11 cellular contexts compared by ENCODE assay signal in genomic region chr10:11743461-11744338, GRCh38. TPM values are rescaled to one million over a fixed set of nuclear protein-coding genes. Genes with fewer than 3 reads are reported as not detected.
A peak's percentile ranks its signal among the peaks of the same experiment; 100 is the strongest.
DNase-seq lines count a peak whose midpoint lies in the region; ATAC-seq and TF ChIP-seq lines count a peak whose summit lies in the region.
"Had no signal": no experiment of that assay in that cellular context is flagged by ENCODE, and none has a peak within 500 bp of the region (broad histone marks: within the 10 kb centered on the region; RNA-seq: fewer than 3 reads in every experiment).

No MANE protein-coding gene starts in this region.

- peak overlapping the region in 1 of 3 experiments; percentile 56 for H3K4me3 ChIP-seq in mammary epithelial cell (replicated peaks in 1 of 3; ENCODE audit: insufficient read depth in 1 of 3, low read depth in 2 of 3, low read length in 3 of 3)
- H3K4me3 ChIP-seq in lower lobe of right lung = peak overlapping the region; percentile 75
- H3K4me3 ChIP-seq in stomach = peak overlapping the region; percentile 52 to 66 (median 58)

- no peaks in the 10 kb centered on the region for H4K20me1 ChIP-seq in mammary epithelial cell (ENCODE audit: insufficient read depth, low read length)

- no peaks in the 10 kb centered on the region for H3K9me3 ChIP-seq in mammary epithelial cell (replicated peaks; ENCODE audit: insufficient read depth, low read length)
- H3K9me3 ChIP-seq in lower lobe of right lung = no peaks in the 10 kb centered on the region
- H3K9me3 ChIP-seq in stomach = no peaks in the 10 kb centered on the region

- TF ChIP-seq EP300 in stomach (IDR thresholded peaks at IDR 0.05) = no peak

- H3K4me1 Mint-ChIP-seq in activated T-cell treated with anti-CD3 and anti-CD28 coated beads, Interleukin-2, amount 50 U/mL, for 4 hours (ENCODE audit: low read depth) = peaks cover 5% of the 10 kb centered on the region

- in situ Hi-C loops in mammary epithelial cell (cut with MboI; ENCODE audit: low sequenced_read_pairs in 2 of 2) = no loop called here

- 75% methylated on average over 7 of the region's 9 CpGs for WGBS in mammary epithelial cell (ENCODE audit: low coverage, missing lambda C conversion rate)
- WGBS in stomach, 5 donors = 67 to 79% (median 70%) methylated on average over 9 of the region's 9 CpGs

- peak overlapping the region; percentile 62 for H3K4me3 Mint-ChIP-seq in activated T-cell treated with anti-CD3 and anti-CD28 coated beads, Interleukin-2, amount 50 U/mL, for 4 hours

- no peaks in the 10 kb centered on the region for H3K9me3 Mint-ChIP-seq in activated T-cell treated with anti-CD3 and anti-CD28 coated beads, Interleukin-2, amount 50 U/mL, for 4 hours

- H3K27ac ChIP-seq in mammary epithelial cell (ENCODE audit: insufficient read depth, low read depth, low read length) (no peak overlapping the region), lower lobe of right lung (peak overlapping the region; percentile 92), stomach (peak overlapping the region in 3 of 5 donors; percentile 80 to 87 (median 82))

- peaks cover 19% of the 10 kb centered on the region for H3K27me3 Mint-ChIP-seq in activated T-cell treated with anti-CD3 and anti-CD28 coated beads, Interleukin-2, amount 50 U/mL, for 4 hours (ENCODE audit: low read depth)

- CTCF ChIA-PET in mammary epithelial cell (lab: Charles Lee; ENCODE audit: low non-redundant PET) = no interaction called here

- intact Hi-C loops in mammary epithelial cell (cut with micrococcal nuclease) (no loop called here), lower lobe of right lung (cut with DNase I) (no loop called here), stomach (cut with DNase I; ENCODE audit: low total_unique reads) (no loop called here)

- no peak overlapping the region for H3K9ac ChIP-seq in mammary epithelial cell (ENCODE audit: insufficient read depth, low read length)

- no peaks in the 10 kb centered on the region for H3K36me3 Mint-ChIP-seq in activated T-cell treated with anti-CD3 and anti-CD28 coated beads, Interleukin-2, amount 50 U/mL, for 4 hours (ENCODE audit: insufficient read depth)

- DNase-seq in activated T-cell treated with anti-CD3 and anti-CD28 coated beads, Interleukin-2, amount 50 U/mL, for 4 hours = no peak
- no peak for DNase-seq in activated T-cell treated with anti-CD3 and anti-CD28 coated beads, Interleukin-2, amount 50 U/mL, for 48 hours
- DNase-seq in mammary epithelial cell (no peak), lower lobe of right lung (no peak), stomach (no peak), LoVo (ENCODE audit: low spot score) (no peak)
- DNase-seq: activated gamma-delta T cell, NCI-H524 had no signal

- TF ChIP-seq POLR2A in stomach (IDR thresholded peaks at IDR 0.05) = no peak

- TF ChIP-seq CTCF in mammary epithelial cell (conservative IDR thresholded peaks at IDR 0.05 in 1 of 2, IDR thresholded peaks at IDR 0.05 in 1 of 2; ENCODE audit: extremely low read depth in 1 of 2, insufficient read depth in 1 of 2, low read depth in 1 of 2, low read length in 2 of 2) (no peak), lower lobe of right lung (IDR thresholded peaks at IDR 0.05) (no peak), stomach (IDR thresholded peaks at IDR 0.05) (no peak)

- H3K27me3 ChIP-seq in mammary epithelial cell (ENCODE audit: insufficient read depth, low read length) (no peaks in the 10 kb centered on the region), lower lobe of right lung (ENCODE audit: low read depth) (no peaks in the 10 kb centered on the region), stomach (peaks cover 0 to 3% (median 0%) of the 10 kb centered on the region in 3 donors)

- dilution Hi-C loops in mammary epithelial cell (cut with HindIII; ENCODE audit: low sequenced_read_pairs) = loop anchor here (25.0 kb wide), 1 partner anchor 231 kb away; no protein-coding TSS in a partner anchor

- peaks cover 19% of the 10 kb centered on the region for H3K4me1 ChIP-seq in mammary epithelial cell (ENCODE audit: insufficient read depth, low read length)
- H3K4me1 ChIP-seq in lower lobe of right lung = peaks cover 27% of the 10 kb centered on the region
- peaks cover 0 to 43% (median 28%) of the 10 kb centered on the region in 4 donors for H3K4me1 ChIP-seq in stomach

- H3K36me3 ChIP-seq in mammary epithelial cell (ENCODE audit: insufficient read depth, low read length) (no peaks in the 10 kb centered on the region), lower lobe of right lung (peaks cover 7% of the 10 kb centered on the region), stomach (peaks cover 0 to under 1% (median 0%) of the 10 kb centered on the region in 4 donors)

- ATAC-seq in activated T-cell treated with anti-CD3 and anti-CD28 coated beads, Interleukin-2, amount 50 U/mL, for 4 hours = no peak
- ATAC-seq in lower lobe of right lung (no peak), HG03354 (IDR thresholded peaks at IDR 0.05; ENCODE audit: poor library complexity, severe bottlenecking, unreplicated experiment) (no peak), GM19452 (IDR thresholded peaks at IDR 0.05; ENCODE audit: unreplicated experiment) (no peak)

- peak overlapping the region; percentile 92 for H2AFZ ChIP-seq in mammary epithelial cell (ENCODE audit: low read depth, low read length)

- BruUV-seq in mammary epithelial cell (replicated peaks; lab: Mats Ljungman, UMichigan) = TSS peak; percentile 12

- no peaks in the 10 kb centered on the region for H3K79me2 ChIP-seq in mammary epithelial cell (ENCODE audit: insufficient read depth, low read length)

- peak overlapping the region; percentile 88 for H3K4me2 ChIP-seq in mammary epithelial cell (ENCODE audit: insufficient read depth, low read depth, low read length)

RNA-seq across cellular contexts. Expression of gene ECHDC3, which starts 1.5 kb away (rescaled TPM):
- 1 to 10 TPM; 1.1 to 2.0 (median 1.8) TPM for total RNA-seq in activated T-cell treated with anti-CD3 and anti-CD28 coated beads, Interleukin-2, amount 50 U/mL, for 4 hours
- 10 to 100 TPM in 1 of 2 donors, 1 to 10 TPM in 1; 6.9 to 30.8 TPM for total RNA-seq in mammary epithelial cell
- polyA plus RNA-seq in mammary epithelial cell = 9.6 TPM
- polyA minus RNA-seq in mammary epithelial cell = not detected
- 29.5 TPM for total RNA-seq in lower lobe of right lung
- total RNA-seq in stomach = 10 to 100 TPM in 4 of 5 donors, under 1 TPM in 1; 0.58 to 70.6 (median 15.6) TPM
- 10 to 100 TPM; 29.5 to 34.8 (median 31.9) TPM for polyA plus RNA-seq in stomach
- total RNA-seq: T-helper 2 cell treated with Interferon-gamma antibody and Interleukin-4, amounts not matched to agents 100 ng/mL and 5 ng/mL, for 36 hours had no signal
